In genomic region chr1:17010601-17011438, GRCh38 we compare ENCODE assay signal across 8 cellular contexts.
DNase-seq lines count a peak whose midpoint lies in the region; ATAC-seq and TF ChIP-seq lines count a peak whose summit lies in the region.

No MANE protein-coding gene starts in this region.

- H3K9me3 ChIP-seq in muscle layer of colon (ENCODE audit: low read length) = no peaks in the 10 kb centered on the region

- no peaks in the 10 kb centered on the region for H3K27me3 ChIP-seq in muscle layer of colon (ENCODE audit: control insufficient read depth in 1 of 2, insufficient read depth in 2 of 2, low read length in 2 of 2)

- ATAC-seq in HG03439 (IDR thresholded peaks at IDR 0.05; ENCODE audit: unreplicated experiment) = peak; percentile 9
- no peak for ATAC-seq in HG02973 (IDR thresholded peaks at IDR 0.05; ENCODE audit: unreplicated experiment)
- ATAC-seq in HG03469 (IDR thresholded peaks at IDR 0.05; ENCODE audit: unreplicated experiment) = no peak

- peak overlapping the region; percentile 57 for H3K9ac ChIP-seq in muscle layer of colon (ENCODE audit: low read length)

- H3K36me3 ChIP-seq in muscle layer of colon (ENCODE audit: insufficient read depth, low read length) = no peaks in the 10 kb centered on the region

- DNase-seq in ELR (ENCODE audit: low read depth) (peak; percentile 61), UCSD-AML1 (lab: John Stamatoyannopoulos, UW; ENCODE audit: unreplicated experiment) (peak; percentile 77), epithelial cell of esophagus (ENCODE audit: low read depth) (peak; percentile 39), NCI-H1436 (lab: John Stamatoyannopoulos, UW) (no peak)

- peak overlapping the region; percentile 58 for H3K27ac ChIP-seq in muscle layer of colon (ENCODE audit: low read depth, low read length)

- no peak for TF ChIP-seq CTCF in epithelial cell of esophagus (IDR thresholded peaks at IDR 0.05; ENCODE audit: insufficient read depth, low read depth, low read length, missing control alignments)

- H3K4me1 ChIP-seq in muscle layer of colon (ENCODE audit: insufficient read depth, low read length) = peaks cover 18% of the 10 kb centered on the region

- peak overlapping the region; percentile 64 for H3K4me3 ChIP-seq in epithelial cell of esophagus (ENCODE audit: low read length)
- H3K4me3 ChIP-seq in muscle layer of colon (ENCODE audit: low read depth in 1 of 2, low read length in 2 of 2) = peak overlapping the region; percentile 61 to 73
